ENCODE assay signal across 9 cellular contexts in the genomic region with DNA sequence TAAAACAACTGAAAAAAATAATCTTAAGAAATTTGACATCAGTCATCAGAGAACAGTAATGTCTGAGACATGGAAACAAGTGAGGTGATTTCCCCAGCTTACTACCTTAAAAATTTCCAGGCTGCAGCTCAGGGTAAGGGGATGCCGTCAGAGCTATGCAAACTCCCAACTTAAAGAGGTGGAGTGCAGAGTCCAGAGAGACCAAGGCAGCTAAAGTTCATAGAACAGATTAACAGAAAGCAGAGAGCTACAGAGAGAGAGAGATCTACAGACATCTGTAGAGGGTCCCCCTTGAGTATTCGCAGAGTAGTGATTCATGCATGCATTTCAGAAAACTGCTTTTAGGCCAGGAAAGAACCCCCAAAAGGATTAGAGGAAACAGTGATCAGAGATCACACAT.
"Had no signal": no experiment of that assay in that cellular context is flagged by ENCODE, and none has a peak within 500 bp of the region (broad histone marks: within the 10 kb centered on the region; RNA-seq: fewer than 3 reads in every experiment).

No MANE protein-coding gene starts in this region.

- H3K9me3 ChIP-seq: HAP-1 had no signal

- H3K4me3 ChIP-seq: GM23338, HAP-1, K562 had no signal

- ATAC-seq: GM23338, HCT116, K562 had no signal

- H3K36me3 ChIP-seq: HAP-1 had no signal

- H3K9me3 Mint-ChIP-seq: GM23338, HFFc6 had no signal

- H2AFZ ChIP-seq: GM23338 had no signal

- DNase-seq: H7, HFFc6, IMR-90, KG1 had no signal

- FAIRE-seq: HTR-8/SVneo, K562 had no signal

- H3K4me3 Mint-ChIP-seq: GM23338, HFFc6 had no signal

- H3K27ac Mint-ChIP-seq: GM23338, HFFc6 had no signal

- H3K4me1 ChIP-seq: HAP-1 had no signal

- H3K4me2 ChIP-seq: GM23338 had no signal

- H3K4me1 Mint-ChIP-seq: GM23338 had no signal
